Comparison of ENCODE assay signal across 1 cellular context in the genomic region with DNA sequence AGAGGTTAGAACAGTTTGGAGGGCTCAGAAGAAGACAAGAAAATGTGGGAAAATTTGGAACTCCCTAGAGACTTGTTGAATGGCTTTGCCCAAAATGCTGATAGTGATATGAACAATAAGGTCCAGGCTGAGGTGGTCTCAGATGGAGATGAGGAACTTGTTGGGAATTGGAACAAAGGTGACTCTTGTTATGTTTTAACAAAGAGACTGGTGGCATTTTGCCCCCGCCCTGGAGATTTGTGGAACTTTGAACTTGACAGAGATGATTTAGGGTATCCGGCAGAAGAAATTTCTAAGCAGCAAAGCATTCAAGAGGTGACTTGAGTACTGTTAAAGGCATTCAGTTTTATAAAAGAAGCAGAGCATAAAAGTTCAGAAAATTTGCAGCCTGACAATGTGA.
A peak's percentile ranks its signal among the peaks of the same experiment; 100 is the strongest.
TF ChIP-seq lines count a peak whose summit lies in the region.
"Not testable (repeated sequence)": the region's sequence is repeated elsewhere in the genome, so short reads cannot be mapped to it uniquely, and the experiment has no call there.

No MANE protein-coding gene starts in this region.

TF ChIP-seq in HepG2, 621 proteins besides CTCF, POLR2A, EP300 and RAD21 (continued from another document):
- TF ChIP-seq, protein P1, sequence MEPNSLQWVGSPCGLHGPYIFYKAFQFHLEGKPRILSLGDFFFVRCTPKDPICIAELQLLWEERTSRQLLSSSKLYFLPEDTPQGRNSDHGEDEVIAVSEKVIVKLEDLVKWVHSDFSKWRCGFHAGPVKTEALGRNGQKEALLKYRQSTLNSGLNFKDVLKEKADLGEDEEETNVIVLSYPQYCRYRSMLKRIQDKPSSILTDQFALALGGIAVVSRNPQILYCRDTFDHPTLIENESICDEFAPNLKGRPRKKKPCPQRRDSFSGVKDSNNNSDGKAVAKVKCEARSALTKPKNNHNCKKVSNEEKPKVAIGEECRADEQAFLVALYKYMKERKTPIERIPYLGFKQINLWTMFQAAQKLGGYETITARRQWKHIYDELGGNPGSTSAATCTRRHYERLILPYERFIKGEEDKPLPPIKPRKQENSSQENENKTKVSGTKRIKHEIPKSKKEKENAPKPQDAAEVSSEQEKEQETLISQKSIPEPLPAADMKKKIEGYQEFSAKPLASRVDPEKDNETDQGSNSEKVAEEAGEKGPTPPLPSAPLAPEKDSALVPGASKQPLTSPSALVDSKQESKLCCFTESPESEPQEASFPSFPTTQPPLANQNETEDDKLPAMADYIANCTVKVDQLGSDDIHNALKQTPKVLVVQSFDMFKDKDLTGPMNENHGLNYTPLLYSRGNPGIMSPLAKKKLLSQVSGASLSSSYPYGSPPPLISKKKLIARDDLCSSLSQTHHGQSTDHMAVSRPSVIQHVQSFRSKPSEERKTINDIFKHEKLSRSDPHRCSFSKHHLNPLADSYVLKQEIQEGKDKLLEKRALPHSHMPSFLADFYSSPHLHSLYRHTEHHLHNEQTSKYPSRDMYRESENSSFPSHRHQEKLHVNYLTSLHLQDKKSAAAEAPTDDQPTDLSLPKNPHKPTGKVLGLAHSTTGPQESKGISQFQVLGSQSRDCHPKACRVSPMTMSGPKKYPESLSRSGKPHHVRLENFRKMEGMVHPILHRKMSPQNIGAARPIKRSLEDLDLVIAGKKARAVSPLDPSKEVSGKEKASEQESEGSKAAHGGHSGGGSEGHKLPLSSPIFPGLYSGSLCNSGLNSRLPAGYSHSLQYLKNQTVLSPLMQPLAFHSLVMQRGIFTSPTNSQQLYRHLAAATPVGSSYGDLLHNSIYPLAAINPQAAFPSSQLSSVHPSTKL (CRISPR knock-in tag; IDR thresholded peaks at IDR 0.05), result 0 out of 2 replicates have a peak, but pooled peaks have one; percentile 17
- TF ChIP-seq HNF4A (CRISPR knock-in tag; IDR thresholded peaks at IDR 0.05) (peak; percentile 31; the same call in 1 of the 2 replicates), RARA (CRISPR knock-in tag; IDR thresholded peaks at IDR 0.05) (0 out of 2 replicates have a peak, but pooled peaks have one; percentile 16), SOX6 (CRISPR knock-in tag; IDR thresholded peaks at IDR 0.05) (peak; percentile 44; the same call in 1 of the 2 replicates), RXRB (CRISPR knock-in tag; IDR thresholded peaks at IDR 0.05; ENCODE audit: borderline replicate concordance) (peak; percentile 50), SOX5 (CRISPR knock-in tag; IDR thresholded peaks at IDR 0.05; ENCODE audit: borderline replicate concordance) (peak; percentile 24; the same call in 1 of the 2 replicates)
- TF ChIP-seq, protein P2, sequence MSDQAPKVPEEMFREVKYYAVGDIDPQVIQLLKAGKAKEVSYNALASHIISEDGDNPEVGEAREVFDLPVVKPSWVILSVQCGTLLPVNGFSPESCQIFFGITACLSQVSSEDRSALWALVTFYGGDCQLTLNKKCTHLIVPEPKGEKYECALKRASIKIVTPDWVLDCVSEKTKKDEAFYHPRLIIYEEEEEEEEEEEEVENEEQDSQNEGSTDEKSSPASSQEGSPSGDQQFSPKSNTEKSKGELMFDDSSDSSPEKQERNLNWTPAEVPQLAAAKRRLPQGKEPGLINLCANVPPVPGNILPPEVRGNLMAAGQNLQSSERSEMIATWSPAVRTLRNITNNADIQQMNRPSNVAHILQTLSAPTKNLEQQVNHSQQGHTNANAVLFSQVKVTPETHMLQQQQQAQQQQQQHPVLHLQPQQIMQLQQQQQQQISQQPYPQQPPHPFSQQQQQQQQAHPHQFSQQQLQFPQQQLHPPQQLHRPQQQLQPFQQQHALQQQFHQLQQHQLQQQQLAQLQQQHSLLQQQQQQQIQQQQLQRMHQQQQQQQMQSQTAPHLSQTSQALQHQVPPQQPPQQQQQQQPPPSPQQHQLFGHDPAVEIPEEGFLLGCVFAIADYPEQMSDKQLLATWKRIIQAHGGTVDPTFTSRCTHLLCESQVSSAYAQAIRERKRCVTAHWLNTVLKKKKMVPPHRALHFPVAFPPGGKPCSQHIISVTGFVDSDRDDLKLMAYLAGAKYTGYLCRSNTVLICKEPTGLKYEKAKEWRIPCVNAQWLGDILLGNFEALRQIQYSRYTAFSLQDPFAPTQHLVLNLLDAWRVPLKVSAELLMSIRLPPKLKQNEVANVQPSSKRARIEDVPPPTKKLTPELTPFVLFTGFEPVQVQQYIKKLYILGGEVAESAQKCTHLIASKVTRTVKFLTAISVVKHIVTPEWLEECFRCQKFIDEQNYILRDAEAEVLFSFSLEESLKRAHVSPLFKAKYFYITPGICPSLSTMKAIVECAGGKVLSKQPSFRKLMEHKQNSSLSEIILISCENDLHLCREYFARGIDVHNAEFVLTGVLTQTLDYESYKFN (CRISPR knock-in tag; conservative IDR thresholded peaks at IDR 0.05), result 0 out of 2 replicates have a peak, but pooled peaks have one; percentile 22
- not testable (repeated sequence) for TF ChIP-seq SOX6 (IDR thresholded peaks at IDR 0.05)
